ENCODE assay signal across 12 cellular contexts in genomic region chr7:106070201-106070551, GRCh38. TPM values are rescaled to one million over a fixed set of nuclear protein-coding genes. Genes with fewer than 3 reads are reported as not detected.
DNase-seq lines count a peak whose midpoint lies in the region; TF ChIP-seq lines count a peak whose summit lies in the region.
"Had no signal": no experiment of that assay in that cellular context is flagged by ENCODE, and none has a peak within 500 bp of the region (broad histone marks: within the 10 kb centered on the region; RNA-seq: fewer than 3 reads in every experiment).

No MANE protein-coding gene starts in this region.

- H3K4me3 ChIP-seq in epithelial cell of esophagus (ENCODE audit: low read length) (no peak overlapping the region), endodermal cell (ENCODE audit: low read length) (no peak overlapping the region)
- H3K4me3 ChIP-seq: ascending aorta, SK-N-MC had no signal

- WGBS in endodermal cell (ENCODE audit: insufficient coverage in 1 of 2, insufficient read length in 1 of 2), 2 experiments = 91 to 96% methylated on average over 5 of the region's 5 CpGs

- H3K9ac ChIP-seq in endodermal cell (ENCODE audit: extremely low read depth, low read length, poor library complexity, severe bottlenecking) = no peak overlapping the region

- CTCF ChIA-PET in activated naive CD4-positive, alpha-beta T cell treated with anti-CD3 and anti-CD28 coated beads for 36 hours (lab: Charles Lee) = interaction anchor here (1.4 to 4.5 kb wide), 4 partner anchors 12 to 94 kb away, joined by 7 to 28 read pairs (median 18); partner anchors contain the start of gene SYPL1

- no peak overlapping the region for H3K27ac Mint-ChIP-seq in activated naive CD4-positive, alpha-beta T cell treated with anti-CD3 and anti-CD28 coated beads for 36 hours
- H3K27ac Mint-ChIP-seq in endodermal cell = no peak overlapping the region
- H3K27ac Mint-ChIP-seq: HFFc6 had no signal

- no peaks in the 10 kb centered on the region for H3K27me3 Mint-ChIP-seq in activated naive CD4-positive, alpha-beta T cell treated with anti-CD3 and anti-CD28 coated beads for 36 hours (ENCODE audit: low read depth)
- no peaks in the 10 kb centered on the region for H3K27me3 Mint-ChIP-seq in endodermal cell (ENCODE audit: insufficient read depth)

- no peaks in the 10 kb centered on the region for H3K27me3 ChIP-seq in endodermal cell (ENCODE audit: control insufficient read depth, insufficient read depth, low read length, poor library complexity, severe bottlenecking)
- H3K27me3 ChIP-seq: ascending aorta had no signal

- in situ Hi-C loops in G401 (cut with HindIII; ENCODE audit: low sequenced_read_pairs) = no loop called here

- H3K4me1 ChIP-seq in endodermal cell (ENCODE audit: control insufficient read depth, insufficient read depth, low read length) = peaks cover 7% of the 10 kb centered on the region

- H3K9me3 ChIP-seq in endodermal cell (ENCODE audit: control insufficient read depth, low read length) = no peaks in the 10 kb centered on the region
- H3K9me3 ChIP-seq: ascending aorta had no signal

- no peak overlapping the region for H3K27ac ChIP-seq in endodermal cell (ENCODE audit: low read depth, low read length)
- H3K27ac ChIP-seq: ascending aorta had no signal

- no peaks in the 10 kb centered on the region for H3K9me3 Mint-ChIP-seq in activated naive CD4-positive, alpha-beta T cell treated with anti-CD3 and anti-CD28 coated beads for 36 hours
- no peaks in the 10 kb centered on the region for H3K9me3 Mint-ChIP-seq in endodermal cell
- H3K9me3 Mint-ChIP-seq: HFFc6 had no signal

- DNase-seq in G401 (ENCODE audit: low spot score) (peak; percentile 81), NCI-H446 treated with DMSO at 0.1 percent for 48 hours (lab: John Stamatoyannopoulos, UW) (peak; percentile 6), epithelial cell of esophagus (ENCODE audit: low read depth) (peak; percentile 84), renal cortical epithelial cell (ENCODE audit: low read depth) (peak; percentile 72), endodermal cell (no peak), hippocampal formation (lab: John Stamatoyannopoulos, UW) (no peak)
- DNase-seq in activated naive CD4-positive, alpha-beta T cell treated with anti-CD3 and anti-CD28 coated beads for 36 hours = no peak
- no peak for DNase-seq in stimulated activated naive CD4-positive, alpha-beta T cell treated with Interleukin-2 at 50 U/mL for 16 hours (lab: John Stamatoyannopoulos, UW)
- DNase-seq: HFFc6; stimulated activated naive CD4-positive, alpha-beta T cell had no signal

- no peaks in the 10 kb centered on the region for H3K36me3 ChIP-seq in endodermal cell (ENCODE audit: control insufficient read depth, insufficient read depth, low read length)
- H3K36me3 ChIP-seq: ascending aorta had no signal

- peaks cover 32% of the 10 kb centered on the region for H3K4me1 Mint-ChIP-seq in activated naive CD4-positive, alpha-beta T cell treated with anti-CD3 and anti-CD28 coated beads for 36 hours (ENCODE audit: low read depth)
- H3K4me1 Mint-ChIP-seq in endodermal cell = peaks cover 30% of the 10 kb centered on the region

- H3K4me3 Mint-ChIP-seq in activated naive CD4-positive, alpha-beta T cell treated with anti-CD3 and anti-CD28 coated beads for 36 hours = no peak overlapping the region
- H3K4me3 Mint-ChIP-seq in endodermal cell = no peak overlapping the region
- H3K4me3 Mint-ChIP-seq: HFFc6 had no signal

- no peaks in the 10 kb centered on the region for H3K36me3 Mint-ChIP-seq in activated naive CD4-positive, alpha-beta T cell treated with anti-CD3 and anti-CD28 coated beads for 36 hours (ENCODE audit: low read depth)
- H3K36me3 Mint-ChIP-seq in endodermal cell (ENCODE audit: low read depth) = no peaks in the 10 kb centered on the region

- intact Hi-C loops in activated naive CD4-positive, alpha-beta T cell treated with anti-CD3 and anti-CD28 coated beads for 36 hours (cut with micrococcal nuclease) = loop anchor here (5.0 to 10.0 kb wide), 3 partner anchors 415 to 797 kb away; partner anchors contain the start of gene PIK3CG

- TF ChIP-seq CTCF in epithelial cell of esophagus (IDR thresholded peaks at IDR 0.05; ENCODE audit: insufficient read depth, low read depth, low read length, missing control alignments) = no peak
- no peak for TF ChIP-seq CTCF in endodermal cell (conservative IDR thresholded peaks at IDR 0.05)

RNA-seq across cellular contexts. Expression of gene SYPL1, which starts 41.9 kb away (rescaled TPM):
- total RNA-seq in G401 (2014; rRNA removed; shearing (Covaris generic)) = 25.6 and 36.4 TPM in 2 replicates
- total RNA-seq in renal cortical epithelial cell (91.2 and 162 TPM in 2 replicates), endodermal cell (10 to 100 TPM; 74.8 to 76.7 TPM)
- total RNA-seq in activated naive CD4-positive, alpha-beta T cell treated with anti-CD3 and anti-CD28 coated beads for 36 hours = 10 to 100 TPM; 24.7 to 26.6 TPM
- polyA plus RNA-seq in endodermal cell (2013, experiment 1 of 2) = 58.1 TPM
- 55.4 TPM for polyA plus RNA-seq in endodermal cell (2013, experiment 2 of 2)

Comparison
In these comparisons a context has a peak if more than half of its experiments do, and no peak if none do; other contexts are left out.
1. DNase-seq: peak in G401 (single experiment), NCI-H446 treated with DMSO at 0.1 percent for 48 hours (single experiment), epithelial cell of esophagus (single experiment) and renal cortical epithelial cell (single experiment); none in activated naive CD4-positive, alpha-beta T cell treated with anti-CD3 and anti-CD28 coated beads for 36 hours (single experiment), stimulated activated naive CD4-positive, alpha-beta T cell treated with Interleukin-2 at 50 U/mL for 16 hours (single experiment), endodermal cell (single experiment) and hippocampal formation (0 of 2).